In genomic region chr10:78613132-78613531, GRCh38 we compare ENCODE assay signal across 28 cellular contexts.
"Had no signal": no experiment of that assay in that cellular context is flagged by ENCODE, and none has a peak within 500 bp of the region (broad histone marks: within the 10 kb centered on the region; RNA-seq: fewer than 3 reads in every experiment).

No MANE protein-coding gene starts in this region.

- H3K4me3 Mint-ChIP-seq: dendritic cell treated with granulocyte-macrophage colony-stimulating factor and Interleukin-4, amounts not matched to agents 40 ng/mL and 50 ng/mL, for 4 days; effector memory CD8-positive, alpha-beta T cell; endodermal cell had no signal

- DNase-seq: colonic mucosa; cortex of kidney; dermis blood vessel endothelial cell; dorsolateral prefrontal cortex; effector CD4-positive, alpha-beta T cell; effector CD8-positive, alpha-beta T cell; effector memory CD4-positive, alpha-beta T cell; effector memory CD8-positive, alpha-beta T cell; erythroblast; esophagus squamous epithelium; foreskin fibroblast; foreskin keratinocyte; foreskin melanocyte; gastrocnemius medialis; glutamatergic neuron; heart left ventricle; heart right ventricle had no signal

- ATAC-seq: effector memory CD8-positive, alpha-beta T cell; esophagus mucosa; foreskin keratinocyte; gastrocnemius medialis; gastroesophageal sphincter; heart left ventricle; heart right ventricle had no signal

- H3K4me1 ChIP-seq: esophagus squamous epithelium, foreskin keratinocyte, gastrocnemius medialis had no signal

- H3K9me3 Mint-ChIP-seq: dendritic cell treated with granulocyte-macrophage colony-stimulating factor and Interleukin-4, amounts not matched to agents 40 ng/mL and 50 ng/mL, for 4 days had no signal

- H3K27ac ChIP-seq: colonic mucosa, coronary artery, dorsolateral prefrontal cortex, epithelial cell of prostate, esophagus muscularis mucosa, esophagus squamous epithelium, foreskin keratinocyte, gastrocnemius medialis, gastroesophageal sphincter, heart left ventricle, heart right ventricle had no signal

- FAIRE-seq: colon, endometrium, endothelial cell of umbilical vein, frontal cortex had no signal

- H3K27ac Mint-ChIP-seq: dendritic cell treated with granulocyte-macrophage colony-stimulating factor and Interleukin-4, amounts not matched to agents 40 ng/mL and 50 ng/mL, for 4 days; effector memory CD8-positive, alpha-beta T cell; endodermal cell had no signal

- H3K9me3 ChIP-seq: colonic mucosa had no signal

- H3K4me3 ChIP-seq: colonic mucosa, coronary artery, dorsolateral prefrontal cortex, esophagus muscularis mucosa, esophagus squamous epithelium, gastrocnemius medialis, gastroesophageal sphincter, heart left ventricle, heart right ventricle had no signal

- H3K36me3 ChIP-seq: colonic mucosa, esophagus muscularis mucosa, esophagus squamous epithelium, gastrocnemius medialis, gastroesophageal sphincter, heart left ventricle, heart right ventricle had no signal
